Comparison of ENCODE assay signal across 1 cellular context in the genomic region with DNA sequence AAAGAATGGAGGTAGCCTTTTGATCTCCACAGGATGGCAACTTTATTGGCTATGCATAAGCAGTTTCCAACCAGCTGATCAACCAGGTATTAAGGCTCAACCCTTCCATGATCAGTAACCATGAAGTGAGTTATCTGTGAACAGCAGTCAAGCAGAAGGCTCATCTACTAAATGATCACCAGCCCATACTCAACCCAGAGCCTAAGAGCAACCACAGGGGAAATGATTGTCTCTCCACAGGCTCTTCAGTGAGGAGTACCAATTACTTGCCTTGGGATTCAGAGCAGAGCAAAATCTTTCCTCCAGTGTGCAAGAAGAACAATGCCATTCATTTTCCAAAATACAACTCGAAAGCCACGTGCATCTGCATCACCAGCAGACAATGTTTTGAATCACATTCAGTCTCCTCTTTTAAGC.
TF ChIP-seq lines count a peak whose summit lies in the region.

No MANE protein-coding gene starts in this region.

TF ChIP-seq in SK-N-SH treated with all-trans-retinoic acid at 6 μM for 48 hours, 23 proteins besides CTCF, POLR2A, EP300 and RAD21 (continued from another document):
- TF ChIP-seq, protein P1, sequence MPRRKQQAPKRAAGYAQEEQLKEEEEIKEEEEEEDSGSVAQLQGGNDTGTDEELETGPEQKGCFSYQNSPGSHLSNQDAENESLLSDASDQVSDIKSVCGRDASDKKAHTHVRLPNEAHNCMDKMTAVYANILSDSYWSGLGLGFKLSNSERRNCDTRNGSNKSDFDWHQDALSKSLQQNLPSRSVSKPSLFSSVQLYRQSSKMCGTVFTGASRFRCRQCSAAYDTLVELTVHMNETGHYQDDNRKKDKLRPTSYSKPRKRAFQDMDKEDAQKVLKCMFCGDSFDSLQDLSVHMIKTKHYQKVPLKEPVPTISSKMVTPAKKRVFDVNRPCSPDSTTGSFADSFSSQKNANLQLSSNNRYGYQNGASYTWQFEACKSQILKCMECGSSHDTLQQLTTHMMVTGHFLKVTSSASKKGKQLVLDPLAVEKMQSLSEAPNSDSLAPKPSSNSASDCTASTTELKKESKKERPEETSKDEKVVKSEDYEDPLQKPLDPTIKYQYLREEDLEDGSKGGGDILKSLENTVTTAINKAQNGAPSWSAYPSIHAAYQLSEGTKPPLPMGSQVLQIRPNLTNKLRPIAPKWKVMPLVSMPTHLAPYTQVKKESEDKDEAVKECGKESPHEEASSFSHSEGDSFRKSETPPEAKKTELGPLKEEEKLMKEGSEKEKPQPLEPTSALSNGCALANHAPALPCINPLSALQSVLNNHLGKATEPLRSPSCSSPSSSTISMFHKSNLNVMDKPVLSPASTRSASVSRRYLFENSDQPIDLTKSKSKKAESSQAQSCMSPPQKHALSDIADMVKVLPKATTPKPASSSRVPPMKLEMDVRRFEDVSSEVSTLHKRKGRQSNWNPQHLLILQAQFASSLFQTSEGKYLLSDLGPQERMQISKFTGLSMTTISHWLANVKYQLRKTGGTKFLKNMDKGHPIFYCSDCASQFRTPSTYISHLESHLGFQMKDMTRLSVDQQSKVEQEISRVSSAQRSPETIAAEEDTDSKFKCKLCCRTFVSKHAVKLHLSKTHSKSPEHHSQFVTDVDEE (CRISPR knock-in tag; IDR thresholded peaks at IDR 0.05) = no peak
- TF ChIP-seq, protein P2, sequence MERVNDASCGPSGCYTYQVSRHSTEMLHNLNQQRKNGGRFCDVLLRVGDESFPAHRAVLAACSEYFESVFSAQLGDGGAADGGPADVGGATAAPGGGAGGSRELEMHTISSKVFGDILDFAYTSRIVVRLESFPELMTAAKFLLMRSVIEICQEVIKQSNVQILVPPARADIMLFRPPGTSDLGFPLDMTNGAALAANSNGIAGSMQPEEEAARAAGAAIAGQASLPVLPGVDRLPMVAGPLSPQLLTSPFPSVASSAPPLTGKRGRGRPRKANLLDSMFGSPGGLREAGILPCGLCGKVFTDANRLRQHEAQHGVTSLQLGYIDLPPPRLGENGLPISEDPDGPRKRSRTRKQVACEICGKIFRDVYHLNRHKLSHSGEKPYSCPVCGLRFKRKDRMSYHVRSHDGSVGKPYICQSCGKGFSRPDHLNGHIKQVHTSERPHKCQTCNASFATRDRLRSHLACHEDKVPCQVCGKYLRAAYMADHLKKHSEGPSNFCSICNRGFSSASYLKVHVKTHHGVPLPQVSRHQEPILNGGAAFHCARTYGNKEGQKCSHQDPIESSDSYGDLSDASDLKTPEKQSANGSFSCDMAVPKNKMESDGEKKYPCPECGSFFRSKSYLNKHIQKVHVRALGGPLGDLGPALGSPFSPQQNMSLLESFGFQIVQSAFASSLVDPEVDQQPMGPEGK (CRISPR knock-in tag; IDR thresholded peaks at IDR 0.05; ENCODE audit: borderline replicate concordance) = no peak
- TF ChIP-seq, protein P3, sequence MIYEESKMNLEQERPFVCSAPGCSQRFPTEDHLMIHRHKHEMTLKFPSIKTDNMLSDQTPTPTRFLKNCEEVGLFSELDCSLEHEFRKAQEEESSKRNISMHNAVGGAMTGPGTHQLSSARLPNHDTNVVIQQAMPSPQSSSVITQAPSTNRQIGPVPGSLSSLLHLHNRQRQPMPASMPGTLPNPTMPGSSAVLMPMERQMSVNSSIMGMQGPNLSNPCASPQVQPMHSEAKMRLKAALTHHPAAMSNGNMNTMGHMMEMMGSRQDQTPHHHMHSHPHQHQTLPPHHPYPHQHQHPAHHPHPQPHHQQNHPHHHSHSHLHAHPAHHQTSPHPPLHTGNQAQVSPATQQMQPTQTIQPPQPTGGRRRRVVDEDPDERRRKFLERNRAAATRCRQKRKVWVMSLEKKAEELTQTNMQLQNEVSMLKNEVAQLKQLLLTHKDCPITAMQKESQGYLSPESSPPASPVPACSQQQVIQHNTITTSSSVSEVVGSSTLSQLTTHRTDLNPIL (CRISPR knock-in tag; IDR thresholded peaks at IDR 0.05; ENCODE audit: low read depth) = no peak
- TF ChIP-seq, protein P4, sequence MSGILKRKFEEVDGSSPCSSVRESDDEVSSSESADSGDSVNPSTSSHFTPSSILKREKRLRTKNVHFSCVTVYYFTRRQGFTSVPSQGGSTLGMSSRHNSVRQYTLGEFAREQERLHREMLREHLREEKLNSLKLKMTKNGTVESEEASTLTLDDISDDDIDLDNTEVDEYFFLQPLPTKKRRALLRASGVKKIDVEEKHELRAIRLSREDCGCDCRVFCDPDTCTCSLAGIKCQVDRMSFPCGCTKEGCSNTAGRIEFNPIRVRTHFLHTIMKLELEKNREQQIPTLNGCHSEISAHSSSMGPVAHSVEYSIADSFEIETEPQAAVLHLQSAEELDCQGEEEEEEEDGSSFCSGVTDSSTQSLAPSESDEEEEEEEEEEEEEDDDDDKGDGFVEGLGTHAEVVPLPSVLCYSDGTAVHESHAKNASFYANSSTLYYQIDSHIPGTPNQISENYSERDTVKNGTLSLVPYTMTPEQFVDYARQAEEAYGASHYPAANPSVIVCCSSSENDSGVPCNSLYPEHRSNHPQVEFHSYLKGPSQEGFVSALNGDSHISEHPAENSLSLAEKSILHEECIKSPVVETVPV (CRISPR knock-in tag; IDR thresholded peaks at IDR 0.05) = no peak
- no peak for TF ChIP-seq ZNF8 (CRISPR knock-in tag; IDR thresholded peaks at IDR 0.05)
